Comparison of ENCODE assay signal across 1 cellular context in the genomic region with DNA sequence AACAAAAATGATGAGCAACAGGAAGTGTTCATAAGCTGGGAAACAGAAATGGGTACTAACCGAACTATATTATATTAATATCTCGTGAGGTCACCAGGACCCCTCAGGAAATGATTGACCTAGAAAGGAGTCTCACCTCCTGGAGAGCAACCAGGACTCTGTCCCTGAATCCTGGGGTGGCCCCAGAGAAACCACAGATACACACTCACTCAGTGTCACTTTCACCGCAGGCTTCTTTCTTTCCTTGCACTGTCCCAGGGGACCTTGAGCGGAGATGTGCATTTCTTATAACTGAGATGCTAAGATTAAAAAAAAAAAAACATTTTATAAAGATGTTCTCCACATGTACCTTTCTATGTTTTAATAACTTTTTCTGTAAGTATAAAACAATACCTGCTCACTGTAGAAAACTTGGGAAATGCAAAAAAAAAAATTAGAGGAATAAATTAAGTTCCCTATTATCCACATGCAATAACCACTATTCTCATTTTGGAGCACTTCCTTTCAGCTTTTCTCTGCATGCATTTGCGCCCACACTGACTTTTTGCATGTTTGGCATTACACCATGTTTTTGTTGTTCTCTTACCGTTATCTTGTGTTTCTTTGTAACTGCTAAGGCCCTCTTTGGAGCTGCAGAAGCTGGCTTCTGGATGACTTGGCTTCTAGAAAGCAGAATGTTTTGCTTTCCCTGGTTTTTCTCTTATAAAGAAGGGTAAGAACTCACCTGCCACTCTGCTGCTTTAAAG.
A peak's percentile ranks its signal among the peaks of the same experiment; 100 is the strongest.
TF ChIP-seq lines count a peak whose summit lies in the region.

No MANE protein-coding gene starts in this region.

TF ChIP-seq in GM12878, 131 proteins besides CTCF, POLR2A, EP300 and RAD21 (continued from another document):
- peak; percentile 70; the same call in 1 of the 2 replicates for TF ChIP-seq ATF7 (IDR thresholded peaks at IDR 0.05; ENCODE audit: low read depth)
- TF ChIP-seq FOS (IDR thresholded peaks at IDR 0.05; ENCODE audit: borderline replicate concordance, extremely low read depth, insufficient read length): no peak
- TF ChIP-seq PML (IDR thresholded peaks at IDR 0.05; ENCODE audit: low read length): no peak
- TF ChIP-seq, protein P1, sequence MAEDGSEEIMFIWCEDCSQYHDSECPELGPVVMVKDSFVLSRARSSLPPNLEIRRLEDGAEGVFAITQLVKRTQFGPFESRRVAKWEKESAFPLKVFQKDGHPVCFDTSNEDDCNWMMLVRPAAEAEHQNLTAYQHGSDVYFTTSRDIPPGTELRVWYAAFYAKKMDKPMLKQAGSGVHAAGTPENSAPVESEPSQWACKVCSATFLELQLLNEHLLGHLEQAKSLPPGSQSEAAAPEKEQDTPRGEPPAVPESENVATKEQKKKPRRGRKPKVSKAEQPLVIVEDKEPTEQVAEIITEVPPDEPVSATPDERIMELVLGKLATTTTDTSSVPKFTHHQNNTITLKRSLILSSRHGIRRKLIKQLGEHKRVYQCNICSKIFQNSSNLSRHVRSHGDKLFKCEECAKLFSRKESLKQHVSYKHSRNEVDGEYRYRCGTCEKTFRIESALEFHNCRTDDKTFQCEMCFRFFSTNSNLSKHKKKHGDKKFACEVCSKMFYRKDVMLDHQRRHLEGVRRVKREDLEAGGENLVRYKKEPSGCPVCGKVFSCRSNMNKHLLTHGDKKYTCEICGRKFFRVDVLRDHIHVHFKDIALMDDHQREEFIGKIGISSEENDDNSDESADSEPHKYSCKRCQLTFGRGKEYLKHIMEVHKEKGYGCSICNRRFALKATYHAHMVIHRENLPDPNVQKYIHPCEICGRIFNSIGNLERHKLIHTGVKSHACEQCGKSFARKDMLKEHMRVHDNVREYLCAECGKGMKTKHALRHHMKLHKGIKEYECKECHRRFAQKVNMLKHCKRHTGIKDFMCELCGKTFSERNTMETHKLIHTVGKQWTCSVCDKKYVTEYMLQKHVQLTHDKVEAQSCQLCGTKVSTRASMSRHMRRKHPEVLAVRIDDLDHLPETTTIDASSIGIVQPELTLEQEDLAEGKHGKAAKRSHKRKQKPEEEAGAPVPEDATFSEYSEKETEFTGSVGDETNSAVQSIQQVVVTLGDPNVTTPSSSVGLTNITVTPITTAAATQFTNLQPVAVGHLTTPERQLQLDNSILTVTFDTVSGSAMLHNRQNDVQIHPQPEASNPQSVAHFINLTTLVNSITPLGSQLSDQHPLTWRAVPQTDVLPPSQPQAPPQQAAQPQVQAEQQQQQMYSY (CRISPR knock-in tag; IDR thresholded peaks at IDR 0.05): no peak
- TF ChIP-seq RCOR1 (conservative IDR thresholded peaks at IDR 0.05; ENCODE audit: low read depth, low read length): no peak
- TF ChIP-seq SRF (IDR thresholded peaks at IDR 0.05; ENCODE audit: low read depth in 2 of 2, low read length in 2 of 2): no peak
- peak; percentile 77; the same call in 1 of the 2 replicates for TF ChIP-seq NFIC (IDR thresholded peaks at IDR 0.05; ENCODE audit: low read depth, low read length)
- TF ChIP-seq ZZZ3 (IDR thresholded peaks at IDR 0.05; ENCODE audit: control insufficient read depth, insufficient read length, low read depth): no peak
- no peak for TF ChIP-seq RELA (IDR thresholded peaks at IDR 0.05; ENCODE audit: borderline replicate concordance, partially characterized antibody)
- TF ChIP-seq PAX8 (IDR thresholded peaks at IDR 0.05): no peak
- TF ChIP-seq TBL1XR1 (IDR thresholded peaks at IDR 0.05; ENCODE audit: low read depth, low read length): no peak
- peak; percentile 80 for TF ChIP-seq CBFB (IDR thresholded peaks at IDR 0.05; ENCODE audit: low read depth)
- TF ChIP-seq CREB1 (IDR thresholded peaks at IDR 0.05; ENCODE audit: low read depth): no peak
- TF ChIP-seq, protein P2, sequence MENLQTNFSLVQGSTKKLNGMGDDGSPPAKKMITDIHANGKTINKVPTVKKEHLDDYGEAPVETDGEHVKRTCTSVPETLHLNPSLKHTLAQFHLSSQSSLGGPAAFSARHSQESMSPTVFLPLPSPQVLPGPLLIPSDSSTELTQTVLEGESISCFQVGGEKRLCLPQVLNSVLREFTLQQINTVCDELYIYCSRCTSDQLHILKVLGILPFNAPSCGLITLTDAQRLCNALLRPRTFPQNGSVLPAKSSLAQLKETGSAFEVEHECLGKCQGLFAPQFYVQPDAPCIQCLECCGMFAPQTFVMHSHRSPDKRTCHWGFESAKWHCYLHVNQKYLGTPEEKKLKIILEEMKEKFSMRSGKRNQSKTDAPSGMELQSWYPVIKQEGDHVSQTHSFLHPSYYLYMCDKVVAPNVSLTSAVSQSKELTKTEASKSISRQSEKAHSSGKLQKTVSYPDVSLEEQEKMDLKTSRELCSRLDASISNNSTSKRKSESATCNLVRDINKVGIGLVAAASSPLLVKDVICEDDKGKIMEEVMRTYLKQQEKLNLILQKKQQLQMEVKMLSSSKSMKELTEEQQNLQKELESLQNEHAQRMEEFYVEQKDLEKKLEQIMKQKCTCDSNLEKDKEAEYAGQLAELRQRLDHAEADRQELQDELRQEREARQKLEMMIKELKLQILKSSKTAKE (IDR thresholded peaks at IDR 0.05; ENCODE audit: low read depth, poor library complexity, severe bottlenecking): peak; percentile 69
- TF ChIP-seq, protein P3, sequence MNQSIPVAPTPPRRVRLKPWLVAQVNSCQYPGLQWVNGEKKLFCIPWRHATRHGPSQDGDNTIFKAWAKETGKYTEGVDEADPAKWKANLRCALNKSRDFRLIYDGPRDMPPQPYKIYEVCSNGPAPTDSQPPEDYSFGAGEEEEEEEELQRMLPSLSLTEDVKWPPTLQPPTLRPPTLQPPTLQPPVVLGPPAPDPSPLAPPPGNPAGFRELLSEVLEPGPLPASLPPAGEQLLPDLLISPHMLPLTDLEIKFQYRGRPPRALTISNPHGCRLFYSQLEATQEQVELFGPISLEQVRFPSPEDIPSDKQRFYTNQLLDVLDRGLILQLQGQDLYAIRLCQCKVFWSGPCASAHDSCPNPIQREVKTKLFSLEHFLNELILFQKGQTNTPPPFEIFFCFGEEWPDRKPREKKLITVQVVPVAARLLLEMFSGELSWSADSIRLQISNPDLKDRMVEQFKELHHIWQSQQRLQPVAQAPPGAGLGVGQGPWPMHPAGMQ (IDR thresholded peaks at IDR 0.05; ENCODE audit: borderline replicate concordance): no peak
- no peak for TF ChIP-seq MEF2A (IDR thresholded peaks at IDR 0.05; ENCODE audit: insufficient read depth, low read depth, low read length)
- TF ChIP-seq, protein P4, sequence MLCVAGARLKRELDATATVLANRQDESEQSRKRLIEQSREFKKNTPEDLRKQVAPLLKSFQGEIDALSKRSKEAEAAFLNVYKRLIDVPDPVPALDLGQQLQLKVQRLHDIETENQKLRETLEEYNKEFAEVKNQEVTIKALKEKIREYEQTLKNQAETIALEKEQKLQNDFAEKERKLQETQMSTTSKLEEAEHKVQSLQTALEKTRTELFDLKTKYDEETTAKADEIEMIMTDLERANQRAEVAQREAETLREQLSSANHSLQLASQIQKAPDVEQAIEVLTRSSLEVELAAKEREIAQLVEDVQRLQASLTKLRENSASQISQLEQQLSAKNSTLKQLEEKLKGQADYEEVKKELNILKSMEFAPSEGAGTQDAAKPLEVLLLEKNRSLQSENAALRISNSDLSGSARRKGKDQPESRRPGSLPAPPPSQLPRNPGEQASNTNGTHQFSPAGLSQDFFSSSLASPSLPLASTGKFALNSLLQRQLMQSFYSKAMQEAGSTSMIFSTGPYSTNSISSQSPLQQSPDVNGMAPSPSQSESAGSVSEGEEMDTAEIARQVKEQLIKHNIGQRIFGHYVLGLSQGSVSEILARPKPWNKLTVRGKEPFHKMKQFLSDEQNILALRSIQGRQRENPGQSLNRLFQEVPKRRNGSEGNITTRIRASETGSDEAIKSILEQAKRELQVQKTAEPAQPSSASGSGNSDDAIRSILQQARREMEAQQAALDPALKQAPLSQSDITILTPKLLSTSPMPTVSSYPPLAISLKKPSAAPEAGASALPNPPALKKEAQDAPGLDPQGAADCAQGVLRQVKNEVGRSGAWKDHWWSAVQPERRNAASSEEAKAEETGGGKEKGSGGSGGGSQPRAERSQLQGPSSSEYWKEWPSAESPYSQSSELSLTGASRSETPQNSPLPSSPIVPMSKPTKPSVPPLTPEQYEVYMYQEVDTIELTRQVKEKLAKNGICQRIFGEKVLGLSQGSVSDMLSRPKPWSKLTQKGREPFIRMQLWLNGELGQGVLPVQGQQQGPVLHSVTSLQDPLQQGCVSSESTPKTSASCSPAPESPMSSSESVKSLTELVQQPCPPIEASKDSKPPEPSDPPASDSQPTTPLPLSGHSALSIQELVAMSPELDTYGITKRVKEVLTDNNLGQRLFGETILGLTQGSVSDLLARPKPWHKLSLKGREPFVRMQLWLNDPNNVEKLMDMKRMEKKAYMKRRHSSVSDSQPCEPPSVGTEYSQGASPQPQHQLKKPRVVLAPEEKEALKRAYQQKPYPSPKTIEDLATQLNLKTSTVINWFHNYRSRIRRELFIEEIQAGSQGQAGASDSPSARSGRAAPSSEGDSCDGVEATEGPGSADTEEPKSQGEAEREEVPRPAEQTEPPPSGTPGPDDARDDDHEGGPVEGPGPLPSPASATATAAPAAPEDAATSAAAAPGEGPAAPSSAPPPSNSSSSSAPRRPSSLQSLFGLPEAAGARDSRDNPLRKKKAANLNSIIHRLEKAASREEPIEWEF (IDR thresholded peaks at IDR 0.05; ENCODE audit: insufficient replicate concordance, low read depth, low read length): no peak
- TF ChIP-seq RUNX3 (IDR thresholded peaks at IDR 0.05; ENCODE audit: low read length): peak; percentile 97
- no peak for TF ChIP-seq DPF2 (IDR thresholded peaks at IDR 0.05)
- TF ChIP-seq, protein P5, sequence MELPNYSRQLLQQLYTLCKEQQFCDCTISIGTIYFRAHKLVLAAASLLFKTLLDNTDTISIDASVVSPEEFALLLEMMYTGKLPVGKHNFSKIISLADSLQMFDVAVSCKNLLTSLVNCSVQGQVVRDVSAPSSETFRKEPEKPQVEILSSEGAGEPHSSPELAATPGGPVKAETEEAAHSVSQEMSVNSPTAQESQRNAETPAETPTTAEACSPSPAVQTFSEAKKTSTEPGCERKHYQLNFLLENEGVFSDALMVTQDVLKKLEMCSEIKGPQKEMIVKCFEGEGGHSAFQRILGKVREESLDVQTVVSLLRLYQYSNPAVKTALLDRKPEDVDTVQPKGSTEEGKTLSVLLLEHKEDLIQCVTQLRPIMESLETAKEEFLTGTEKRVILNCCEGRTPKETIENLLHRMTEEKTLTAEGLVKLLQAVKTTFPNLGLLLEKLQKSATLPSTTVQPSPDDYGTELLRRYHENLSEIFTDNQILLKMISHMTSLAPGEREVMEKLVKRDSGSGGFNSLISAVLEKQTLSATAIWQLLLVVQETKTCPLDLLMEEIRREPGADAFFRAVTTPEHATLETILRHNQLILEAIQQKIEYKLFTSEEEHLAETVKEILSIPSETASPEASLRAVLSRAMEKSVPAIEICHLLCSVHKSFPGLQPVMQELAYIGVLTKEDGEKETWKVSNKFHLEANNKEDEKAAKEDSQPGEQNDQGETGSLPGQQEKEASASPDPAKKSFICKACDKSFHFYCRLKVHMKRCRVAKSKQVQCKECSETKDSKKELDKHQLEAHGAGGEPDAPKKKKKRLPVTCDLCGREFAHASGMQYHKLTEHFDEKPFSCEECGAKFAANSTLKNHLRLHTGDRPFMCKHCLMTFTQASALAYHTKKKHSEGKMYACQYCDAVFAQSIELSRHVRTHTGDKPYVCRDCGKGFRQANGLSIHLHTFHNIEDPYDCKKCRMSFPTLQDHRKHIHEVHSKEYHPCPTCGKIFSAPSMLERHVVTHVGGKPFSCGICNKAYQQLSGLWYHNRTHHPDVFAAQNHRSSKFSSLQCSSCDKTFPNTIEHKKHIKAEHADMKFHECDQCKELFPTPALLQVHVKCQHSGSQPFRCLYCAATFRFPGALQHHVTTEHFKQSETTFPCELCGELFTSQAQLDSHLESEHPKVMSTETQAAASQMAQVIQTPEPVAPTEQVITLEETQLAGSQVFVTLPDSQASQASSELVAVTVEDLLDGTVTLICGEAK (IDR thresholded peaks at IDR 0.05; ENCODE audit: borderline replicate concordance): no peak
- TF ChIP-seq POLR2AphosphoS5 (IDR thresholded peaks at IDR 0.05; ENCODE audit: low read length): no peak
- no peak for TF ChIP-seq HDAC2 (IDR thresholded peaks at IDR 0.05)
- no peak for TF ChIP-seq YY1 (IDR thresholded peaks at IDR 0.05; ENCODE audit: low read depth, low read length)
- TF ChIP-seq, protein P6, sequence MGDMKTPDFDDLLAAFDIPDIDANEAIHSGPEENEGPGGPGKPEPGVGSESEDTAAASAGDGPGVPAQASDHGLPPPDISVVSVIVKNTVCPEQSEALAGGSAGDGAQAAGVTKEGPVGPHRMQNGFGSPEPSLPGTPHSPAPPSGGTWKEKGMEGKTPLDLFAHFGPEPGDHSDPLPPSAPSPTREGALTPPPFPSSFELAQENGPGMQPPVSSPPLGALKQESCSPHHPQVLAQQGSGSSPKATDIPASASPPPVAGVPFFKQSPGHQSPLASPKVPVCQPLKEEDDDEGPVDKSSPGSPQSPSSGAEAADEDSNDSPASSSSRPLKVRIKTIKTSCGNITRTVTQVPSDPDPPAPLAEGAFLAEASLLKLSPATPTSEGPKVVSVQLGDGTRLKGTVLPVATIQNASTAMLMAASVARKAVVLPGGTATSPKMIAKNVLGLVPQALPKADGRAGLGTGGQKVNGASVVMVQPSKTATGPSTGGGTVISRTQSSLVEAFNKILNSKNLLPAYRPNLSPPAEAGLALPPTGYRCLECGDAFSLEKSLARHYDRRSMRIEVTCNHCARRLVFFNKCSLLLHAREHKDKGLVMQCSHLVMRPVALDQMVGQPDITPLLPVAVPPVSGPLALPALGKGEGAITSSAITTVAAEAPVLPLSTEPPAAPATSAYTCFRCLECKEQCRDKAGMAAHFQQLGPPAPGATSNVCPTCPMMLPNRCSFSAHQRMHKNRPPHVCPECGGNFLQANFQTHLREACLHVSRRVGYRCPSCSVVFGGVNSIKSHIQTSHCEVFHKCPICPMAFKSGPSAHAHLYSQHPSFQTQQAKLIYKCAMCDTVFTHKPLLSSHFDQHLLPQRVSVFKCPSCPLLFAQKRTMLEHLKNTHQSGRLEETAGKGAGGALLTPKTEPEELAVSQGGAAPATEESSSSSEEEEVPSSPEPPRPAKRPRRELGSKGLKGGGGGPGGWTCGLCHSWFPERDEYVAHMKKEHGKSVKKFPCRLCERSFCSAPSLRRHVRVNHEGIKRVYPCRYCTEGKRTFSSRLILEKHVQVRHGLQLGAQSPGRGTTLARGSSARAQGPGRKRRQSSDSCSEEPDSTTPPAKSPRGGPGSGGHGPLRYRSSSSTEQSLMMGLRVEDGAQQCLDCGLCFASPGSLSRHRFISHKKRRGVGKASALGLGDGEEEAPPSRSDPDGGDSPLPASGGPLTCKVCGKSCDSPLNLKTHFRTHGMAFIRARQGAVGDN (IDR thresholded peaks at IDR 0.05): no peak
- peak; percentile 53 for TF ChIP-seq IKZF1 (conservative IDR thresholded peaks at IDR 0.05)
- 0 out of 2 replicates have a peak, but pooled peaks have one; percentile 13 for TF ChIP-seq IRF4 (IDR thresholded peaks at IDR 0.05; ENCODE audit: low read depth, low read length)
- no peak for TF ChIP-seq ZNF274 (IDR thresholded peaks at IDR 0.05; ENCODE audit: insufficient read depth, insufficient read length)
- peak; percentile 93 for TF ChIP-seq MEF2B (IDR thresholded peaks at IDR 0.05; ENCODE audit: partially characterized antibody, poor library complexity, severe bottlenecking)
- TF ChIP-seq CBX5 (IDR thresholded peaks at IDR 0.05; ENCODE audit: low read depth): no peak
- TF ChIP-seq BHLHE40 (IDR thresholded peaks at IDR 0.05; ENCODE audit: borderline replicate concordance in 1 of 2, low read depth in 2 of 2, low read length in 1 of 2): peak; percentile 22 to 42; a peak in 1 of 4 replicates
- TF ChIP-seq ZNF207 (IDR thresholded peaks at IDR 0.05; ENCODE audit: borderline replicate concordance): no peak
- 0 out of 2 replicates have a peak, but pooled peaks have one; percentile 10 for TF ChIP-seq JUNB (IDR thresholded peaks at IDR 0.05)
